In the genomic region with DNA sequence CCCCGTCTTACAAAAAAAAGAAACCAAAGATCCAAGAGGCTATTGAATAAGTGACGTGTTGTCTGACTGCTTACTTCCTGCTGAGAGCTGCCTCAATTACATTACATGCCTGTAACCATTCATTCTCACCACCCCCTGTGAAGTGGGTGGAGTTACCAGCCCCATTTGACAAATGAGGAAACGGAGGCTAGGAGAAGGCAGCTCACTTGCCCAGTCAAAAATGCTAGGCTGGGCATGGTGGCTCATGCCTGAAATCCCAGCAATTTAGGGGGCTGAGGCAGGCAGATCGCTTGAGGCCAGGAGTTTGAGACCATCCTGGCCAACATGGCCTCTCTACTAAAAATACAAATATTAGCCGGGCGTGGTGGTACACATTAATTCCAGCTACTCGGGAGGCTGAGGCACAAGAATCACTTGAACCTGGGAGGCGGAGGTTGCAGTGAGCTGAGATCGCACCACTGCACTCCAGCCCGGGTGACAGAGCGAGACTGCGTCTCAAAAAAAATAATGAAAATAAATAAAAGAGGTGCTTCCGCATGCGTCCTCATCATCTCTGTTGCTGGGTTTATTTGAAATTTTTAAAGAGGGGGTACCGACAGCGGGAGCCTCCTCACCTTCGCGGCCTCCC, we compare ENCODE assay signal across 8 cellular contexts. TPM values are rescaled to one million over a fixed set of nuclear protein-coding genes. Genes with fewer than 3 reads are reported as not detected.
DNase-seq lines count a peak whose midpoint lies in the region; ATAC-seq and TF ChIP-seq lines count a peak whose summit lies in the region.

No MANE protein-coding gene starts in this region.

- H3K36me3 ChIP-seq in left ventricle myocardium inferior = peaks cover 20% of the 10 kb centered on the region

- 0 out of 2 replicates have a peak, but pooled peaks have one; percentile 27 for TF ChIP-seq POLR2A in Raji (IDR thresholded peaks at IDR 0.05; ENCODE audit: insufficient read depth, low read depth, low read length)

- no peak for TF ChIP-seq CTCF in left ventricle myocardium inferior (IDR thresholded peaks at IDR 0.05; ENCODE audit: borderline replicate concordance)

- no peaks in the 10 kb centered on the region for H3K9me3 ChIP-seq in left ventricle myocardium inferior (replicated peaks)

- DNase-seq in DMS79 (lab: John Stamatoyannopoulos, UW) (peak; percentile 21), HS-27A (ENCODE audit: low read depth) (peak; percentile 11), left ventricle myocardium inferior (no peak), renal cortical epithelial cell (ENCODE audit: low read depth) (peak; percentile 90)
- peak; percentile 30 for DNase-seq in activated naive CD8-positive, alpha-beta T cell treated with anti-CD3 and anti-CD28 coated beads, Interleukin-2, amount 50 U/mL, for 16 hours (ENCODE audit: low read depth, low spot score)

- ATAC-seq in HG03025 (IDR thresholded peaks at IDR 0.05; ENCODE audit: low FRiP score, unreplicated experiment) = no peak
- no peak for ATAC-seq in HG03175 (IDR thresholded peaks at IDR 0.05; ENCODE audit: unreplicated experiment)

- peaks cover 63% of the 10 kb centered on the region for H3K4me1 ChIP-seq in left ventricle myocardium inferior

- peak overlapping the region; percentile 88 for H3K27ac ChIP-seq in left ventricle myocardium inferior (replicated peaks)

- intact Hi-C loops in left ventricle myocardium inferior (cut with micrococcal nuclease) = no loop called here

- H3K27me3 ChIP-seq in left ventricle myocardium inferior (ENCODE audit: low read depth) = no peaks in the 10 kb centered on the region

- H3K4me3 ChIP-seq in left ventricle myocardium inferior = peak overlapping the region; percentile 97

RNA-seq across cellular contexts. Expression of gene LSM7, which starts 0.5 kb away (rescaled TPM):
- 41.1 TPM for total RNA-seq in left ventricle myocardium inferior
- total RNA-seq in renal cortical epithelial cell = 69.3 and 119 TPM in 2 replicates

RNA-seq across cellular contexts. Expression of gene SPPL2B, which starts 0.6 kb away (rescaled TPM):
- total RNA-seq in left ventricle myocardium inferior (26.2 TPM), renal cortical epithelial cell (12.5 and 43.7 TPM in 2 replicates)

RNA-seq across cellular contexts. Expression of gene LINGO3, which starts 19.9 kb away (rescaled TPM):
- total RNA-seq in left ventricle myocardium inferior = not detected
- 0.05 TPM in 1 of 2 replicates, not detected in the other for total RNA-seq in renal cortical epithelial cell

RNA-seq across cellular contexts. Expression of gene TMPRSS9, which starts 32.2 kb away (rescaled TPM):
- total RNA-seq in left ventricle myocardium inferior (not detected), renal cortical epithelial cell (0.05 TPM in 1 of 2 replicates, not detected in the other)

RNA-seq across cellular contexts. Expression of gene PEAK3, which starts 45.9 kb away (rescaled TPM):
- 0.77 TPM for total RNA-seq in left ventricle myocardium inferior
- 0.05 TPM in 1 of 2 replicates, not detected in the other for total RNA-seq in renal cortical epithelial cell
